In the genomic region with DNA sequence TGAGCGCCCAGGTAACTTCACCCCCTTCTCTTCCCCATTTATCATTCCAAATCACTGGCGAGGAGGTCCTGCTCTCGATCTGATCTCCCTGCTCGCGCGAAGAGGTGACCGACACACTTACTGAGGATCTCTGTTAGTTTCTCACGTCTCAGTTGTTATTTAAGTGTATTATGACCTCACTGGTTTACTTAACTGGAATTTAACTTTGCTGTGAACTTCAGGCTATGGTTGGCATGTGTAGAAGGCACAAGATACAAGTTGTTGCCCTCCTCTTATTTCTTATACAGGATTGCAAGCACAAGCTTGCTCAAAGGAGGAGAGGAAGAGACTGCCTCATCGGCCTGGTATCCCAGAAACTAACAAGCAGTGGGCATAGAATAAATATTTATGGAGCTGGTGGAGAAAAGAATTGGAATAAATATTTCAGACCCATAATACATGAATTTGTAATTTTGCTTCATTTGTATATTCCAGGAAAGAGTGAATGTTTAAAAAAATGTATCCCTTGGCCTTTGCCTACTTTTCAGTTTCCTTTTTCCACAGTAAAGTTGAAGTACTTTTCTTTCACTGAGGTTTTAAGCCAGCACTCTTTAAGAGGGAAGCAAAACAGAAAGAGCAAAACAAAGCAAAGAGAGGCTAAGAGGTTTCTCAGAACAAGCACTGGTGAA, we compare ENCODE assay signal across 8 cellular contexts. TPM values are rescaled to one million over a fixed set of nuclear protein-coding genes. Genes with fewer than 3 reads are reported as not detected.
DNase-seq lines count a peak whose midpoint lies in the region; ATAC-seq and TF ChIP-seq lines count a peak whose summit lies in the region.

No MANE protein-coding gene starts in this region.

- intact Hi-C loops in OCI-LY7 (cut with micrococcal nuclease; ENCODE audit: unreplicated experiment) = no loop called here

- CTCF ChIA-PET in OCI-LY7 (lab: Charles Lee; ENCODE audit: unreplicated experiment) = no interaction called here

- no peaks in the 10 kb centered on the region for H3K9me3 ChIP-seq in right atrium auricular region
- H3K9me3 ChIP-seq in OCI-LY7 (ENCODE audit: low read length) = no peaks in the 10 kb centered on the region

- peak overlapping the region; percentile 71 for H3K4me3 ChIP-seq in right atrium auricular region
- no peak overlapping the region for H3K4me3 ChIP-seq in OCI-LY7 (ENCODE audit: low read depth, low read length, poor library complexity, severe bottlenecking)

- H3K4me1 Mint-ChIP-seq in activated T-cell treated with anti-CD3 and anti-CD28 coated beads, Interleukin-2, amount 50 U/mL, for 24 hours (ENCODE audit: low read depth) = peaks cover 21% of the 10 kb centered on the region
- peaks cover 10% of the 10 kb centered on the region for H3K4me1 Mint-ChIP-seq in activated naive CD8-positive, alpha-beta T cell treated with anti-CD3 and anti-CD28 coated beads, Interleukin-2, amount 10 ng/mL, durations not matched to agents 7 days and 5 days
- peaks cover 22% of the 10 kb centered on the region for H3K4me1 Mint-ChIP-seq in progenitor cell of endocrine pancreas (ENCODE audit: low read depth)

- no peaks in the 10 kb centered on the region for H3K9me3 Mint-ChIP-seq in activated T-cell treated with anti-CD3 and anti-CD28 coated beads, Interleukin-2, amount 50 U/mL, for 24 hours
- H3K9me3 Mint-ChIP-seq in activated naive CD8-positive, alpha-beta T cell treated with anti-CD3 and anti-CD28 coated beads, Interleukin-2, amount 10 ng/mL, durations not matched to agents 7 days and 5 days = peaks cover 1% of the 10 kb centered on the region
- no peaks in the 10 kb centered on the region for H3K9me3 Mint-ChIP-seq in progenitor cell of endocrine pancreas (ENCODE audit: low read depth)

- no peak overlapping the region for H3K27ac Mint-ChIP-seq in activated T-cell treated with anti-CD3 and anti-CD28 coated beads, Interleukin-2, amount 50 U/mL, for 24 hours
- H3K27ac Mint-ChIP-seq in activated naive CD8-positive, alpha-beta T cell treated with anti-CD3 and anti-CD28 coated beads, Interleukin-2, amount 10 ng/mL, durations not matched to agents 7 days and 5 days = no peak overlapping the region
- peak overlapping the region; percentile 90 for H3K27ac Mint-ChIP-seq in progenitor cell of endocrine pancreas

- H3K27ac ChIP-seq in right atrium auricular region (peak overlapping the region; percentile 88 to 90), OCI-LY7 (ENCODE audit: low read depth, low read length, poor library complexity, severe bottlenecking) (no peak overlapping the region)

- H3K9me2 ChIP-seq in OCI-LY7 (ENCODE audit: insufficient read depth, low read length) = no peaks in the 10 kb centered on the region

- POLR2A ChIA-PET in activated naive CD8-positive, alpha-beta T cell treated with anti-CD3 and anti-CD28 coated beads, Interleukin-2, amount 10 ng/mL, durations not matched to agents 7 days and 5 days (lab: Charles Lee) = no interaction called here
- POLR2A ChIA-PET in OCI-LY7 (lab: Charles Lee) = no interaction called here

- H3K79me2 ChIP-seq in OCI-LY7 (ENCODE audit: insufficient read depth, low read depth, low read length) = no peaks in the 10 kb centered on the region

- peak overlapping the region; percentile 69 for H3K4me3 Mint-ChIP-seq in activated T-cell treated with anti-CD3 and anti-CD28 coated beads, Interleukin-2, amount 50 U/mL, for 24 hours
- H3K4me3 Mint-ChIP-seq in activated naive CD8-positive, alpha-beta T cell treated with anti-CD3 and anti-CD28 coated beads, Interleukin-2, amount 10 ng/mL, durations not matched to agents 7 days and 5 days = peak overlapping the region; percentile 72
- peak overlapping the region; percentile 75 for H3K4me3 Mint-ChIP-seq in progenitor cell of endocrine pancreas (ENCODE audit: low read depth)

- TF ChIP-seq CTCF in right atrium auricular region (IDR thresholded peaks at IDR 0.05) (no peak), progenitor cell of endocrine pancreas (IDR thresholded peaks at IDR 0.05; ENCODE audit: unreplicated experiment) (no peak), OCI-LY7 (conservative IDR thresholded peaks at IDR 0.05; ENCODE audit: low read length) (no peak)

- no peak for DNase-seq in activated T-cell treated with anti-CD3 and anti-CD28 coated beads, Interleukin-2, amount 50 U/mL, for 24 hours
- DNase-seq in activated T-cell treated with anti-CD3 and anti-CD28 coated beads, Interleukin-2, amount 50 U/mL, for 1 hour = no peak
- DNase-seq in activated naive CD8-positive, alpha-beta T cell treated with anti-CD3 and anti-CD28 coated beads, Interleukin-2, amount 10 ng/mL, durations not matched to agents 7 days and 5 days = no peak
- DNase-seq in right atrium auricular region (ENCODE audit: low spot score) (no peak), progenitor cell of endocrine pancreas (ENCODE audit: low spot score, unreplicated experiment) (no peak), DMS114 treated with DMSO at 0.1 percent for 48 hours (lab: John Stamatoyannopoulos, UW; ENCODE audit: unreplicated experiment) (no peak), OCI-LY7 (ENCODE audit: low spot score) (no peak)

- ATAC-seq in activated naive CD8-positive, alpha-beta T cell treated with anti-CD3 and anti-CD28 coated beads, Interleukin-2, amount 10 ng/mL, durations not matched to agents 7 days and 5 days (ENCODE audit: low read depth) = no peak
- ATAC-seq in GM21786 (IDR thresholded peaks at IDR 0.05; ENCODE audit: unreplicated experiment) = no peak

- no peaks in the 10 kb centered on the region for H4K20me1 ChIP-seq in OCI-LY7 (ENCODE audit: insufficient read depth, low read length)

- no peaks in the 10 kb centered on the region for H3K36me3 ChIP-seq in right atrium auricular region
- H3K36me3 ChIP-seq in OCI-LY7 (ENCODE audit: insufficient read depth, low read length) = no peaks in the 10 kb centered on the region

- H2AFZ ChIP-seq in OCI-LY7 (ENCODE audit: low read length) = no peak overlapping the region

- H3K27me3 Mint-ChIP-seq in activated T-cell treated with anti-CD3 and anti-CD28 coated beads, Interleukin-2, amount 50 U/mL, for 24 hours = peaks cover 55% of the 10 kb centered on the region
- H3K27me3 Mint-ChIP-seq in activated naive CD8-positive, alpha-beta T cell treated with anti-CD3 and anti-CD28 coated beads, Interleukin-2, amount 10 ng/mL, durations not matched to agents 7 days and 5 days = peaks cover 60% of the 10 kb centered on the region
- H3K27me3 Mint-ChIP-seq in progenitor cell of endocrine pancreas = no peaks in the 10 kb centered on the region

- H3K4me1 ChIP-seq in right atrium auricular region = peaks cover 0 to 42% of the 10 kb centered on the region in 2 donors
- no peaks in the 10 kb centered on the region for H3K4me1 ChIP-seq in OCI-LY7 (ENCODE audit: insufficient read depth, low read length, poor library complexity, severe bottlenecking)

- no peaks in the 10 kb centered on the region for H3K36me3 Mint-ChIP-seq in activated T-cell treated with anti-CD3 and anti-CD28 coated beads, Interleukin-2, amount 50 U/mL, for 24 hours (ENCODE audit: low read depth)
- peaks cover 2% of the 10 kb centered on the region for H3K36me3 Mint-ChIP-seq in activated naive CD8-positive, alpha-beta T cell treated with anti-CD3 and anti-CD28 coated beads, Interleukin-2, amount 10 ng/mL, durations not matched to agents 7 days and 5 days
- peaks cover 8% of the 10 kb centered on the region for H3K36me3 Mint-ChIP-seq in progenitor cell of endocrine pancreas (ENCODE audit: insufficient read depth)

- no peaks in the 10 kb centered on the region for H3K27me3 ChIP-seq in right atrium auricular region

- H3K4me2 ChIP-seq in OCI-LY7 (ENCODE audit: low read length) = no peak overlapping the region

- BruUV-seq in OCI-LY7 (replicated peaks; lab: Mats Ljungman, UMichigan) = no TSS peak

RNA-seq across cellular contexts. Expression of a gene that starts 1.3 kb away (rescaled TPM):
- total RNA-seq in activated naive CD8-positive, alpha-beta T cell treated with anti-CD3 and anti-CD28 coated beads, Interleukin-2, amount 10 ng/mL, durations not matched to agents 7 days and 5 days = 1 to 10 TPM in 1 of 2 experiments, under 1 TPM in 1; 0.08 to 1.0 TPM
- total RNA-seq in right atrium auricular region (10 to 100 TPM; 12.7 to 14.1 TPM), progenitor cell of endocrine pancreas (22.6 and 27.6 TPM in 2 replicates), OCI-LY7 (2022) (not detected in 2 replicates)
- total RNA-seq in OCI-LY7 (2014; rRNA removed; shearing (Covaris generic)) = not detected in 2 replicates

Comparison
In these comparisons a context has a peak if more than half of its experiments do, and no peak if none do; other contexts are left out.
1. RNA of a gene that starts 1.3 kb away (total RNA-seq): 22.6 to 27.6 TPM in progenitor cell of endocrine pancreas and 12.7 to 14.1 TPM in right atrium auricular region; 0.08 to 1.0 TPM in activated naive CD8-positive, alpha-beta T cell treated with anti-CD3 and anti-CD28 coated beads, Interleukin-2, amount 10 ng/mL, durations not matched to agents 7 days and 5 days and not detected in OCI-LY7; every median in the first group is over 4 times any median in the second.
2. Peak in every context shown above with its lines, with median percentiles within 50 percentile points of each other: H3K4me3 Mint-ChIP-seq.